9 cellular contexts compared by ENCODE assay signal in the genomic region with DNA sequence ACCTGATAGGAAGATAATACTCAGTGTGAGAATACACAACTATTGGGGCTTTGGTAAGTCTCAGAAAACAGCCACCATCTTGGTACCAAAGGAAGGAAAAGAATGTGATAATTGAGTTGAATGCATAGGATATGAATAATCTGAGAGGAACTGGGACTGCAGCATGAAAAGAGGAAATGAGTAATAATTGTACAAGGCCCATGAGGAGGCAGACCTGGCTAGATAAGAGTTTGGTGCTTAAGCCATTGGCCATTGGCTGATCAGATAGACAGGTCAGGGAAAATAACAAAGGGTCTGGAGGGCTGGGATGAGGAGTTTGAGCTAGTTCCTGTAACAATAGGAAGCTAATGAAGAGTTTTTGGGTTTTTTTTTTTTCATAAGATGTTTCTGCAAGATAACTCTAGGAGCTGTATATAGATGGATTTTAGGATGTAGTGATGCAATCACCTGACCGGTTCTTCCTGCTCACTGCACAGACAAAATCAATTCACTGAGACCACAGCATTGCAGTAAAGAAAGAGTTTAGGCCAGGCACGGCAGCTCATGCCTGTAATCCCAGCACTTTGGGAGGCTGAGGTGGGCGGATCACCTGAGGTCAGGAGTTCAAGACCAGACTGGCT. TPM values are rescaled to one million over a fixed set of nuclear protein-coding genes. Genes with fewer than 3 reads are reported as not detected.
A peak's percentile ranks its signal among the peaks of the same experiment; 100 is the strongest.
DNase-seq lines count a peak whose midpoint lies in the region; ATAC-seq and TF ChIP-seq lines count a peak whose summit lies in the region.
"Had no signal": no experiment of that assay in that cellular context is flagged by ENCODE, and none has a peak within 500 bp of the region (broad histone marks: within the 10 kb centered on the region; RNA-seq: fewer than 3 reads in every experiment).

No MANE protein-coding gene starts in this region.

- H3K27me3 Mint-ChIP-seq in T-helper 2 cell treated with Interferon-gamma antibody and Interleukin-4, amounts not matched to agents 5 μg/mL and 100 μg/mL, for 36 hours (ENCODE audit: low read depth): no peaks in the 10 kb centered on the region

- H3K9me3 ChIP-seq in A673 (ENCODE audit: low read depth, low read length, poor library complexity, severe bottlenecking) (no peaks in the 10 kb centered on the region), MG63 (no peaks in the 10 kb centered on the region), WERI-Rb-1 (ENCODE audit: severe bottlenecking) (peaks cover under 1% of the 10 kb centered on the region), left lung (no peaks in the 10 kb centered on the region)

- H3K4me3 Mint-ChIP-seq in T-helper 2 cell treated with Interferon-gamma antibody and Interleukin-4, amounts not matched to agents 5 μg/mL and 100 μg/mL, for 36 hours: peak overlapping the region; percentile 14

- H3K4me1 Mint-ChIP-seq in T-helper 2 cell treated with Interferon-gamma antibody and Interleukin-4, amounts not matched to agents 5 μg/mL and 100 μg/mL, for 36 hours (ENCODE audit: low read depth): peaks cover 12% of the 10 kb centered on the region

- TF ChIP-seq CTCF in A673 (conservative IDR thresholded peaks at IDR 0.05; ENCODE audit: low read depth, low read length) (no peak), WERI-Rb-1 (IDR thresholded peaks at IDR 0.05; ENCODE audit: low read depth, low read length) (no peak), left lung (IDR thresholded peaks at IDR 0.05) (no peak)

- H3K9me3 Mint-ChIP-seq in T-helper 2 cell treated with Interferon-gamma antibody and Interleukin-4, amounts not matched to agents 5 μg/mL and 100 μg/mL, for 36 hours: peaks cover 11% of the 10 kb centered on the region

- H3K36me3 ChIP-seq in A673 (ENCODE audit: insufficient read depth, low read length, poor library complexity, severe bottlenecking) (no peaks in the 10 kb centered on the region), MG63 (no peaks in the 10 kb centered on the region), WERI-Rb-1 (no peaks in the 10 kb centered on the region), left lung (no peaks in the 10 kb centered on the region)

- H3K27ac ChIP-seq in A673 (ENCODE audit: low read depth, low read length, poor library complexity, severe bottlenecking) (no peak overlapping the region), WERI-Rb-1 (no peak overlapping the region), left lung (no peak overlapping the region)

- intact Hi-C loops in A673 (cut with micrococcal nuclease; ENCODE audit: unreplicated experiment) (no loop called here), left lung (cut with DNase I) (no loop called here)

- peak overlapping the region; percentile 18 for H3K27ac Mint-ChIP-seq in T-helper 2 cell treated with Interferon-gamma antibody and Interleukin-4, amounts not matched to agents 5 μg/mL and 100 μg/mL, for 36 hours

- CTCF ChIA-PET in A673 (lab: Charles Lee): no interaction called here

- POLR2A ChIA-PET in A673 (lab: Charles Lee; ENCODE audit: low non-redundant PET): no interaction called here

- H3K4me3 ChIP-seq in A673 (ENCODE audit: low read depth, low read length, poor library complexity, severe bottlenecking) (no peak overlapping the region), MG63 (no peak overlapping the region), WERI-Rb-1 (ENCODE audit: low read depth, low read length) (no peak overlapping the region), left lung (no peak overlapping the region)

- H3K4me1 ChIP-seq in A673 (ENCODE audit: insufficient read depth, low read length, poor library complexity, severe bottlenecking) (no peaks in the 10 kb centered on the region), left lung (no peaks in the 10 kb centered on the region)

- peaks cover 3% of the 10 kb centered on the region for H3K36me3 Mint-ChIP-seq in T-helper 2 cell treated with Interferon-gamma antibody and Interleukin-4, amounts not matched to agents 5 μg/mL and 100 μg/mL, for 36 hours (ENCODE audit: low read depth)

- H3K27me3 ChIP-seq in A673 (replicated peaks; ENCODE audit: insufficient read depth, low read depth, low read length, poor library complexity) (no peaks in the 10 kb centered on the region), MG63 (no peaks in the 10 kb centered on the region), WERI-Rb-1 (ENCODE audit: insufficient read depth, low read depth, severe bottlenecking) (peaks cover 6% of the 10 kb centered on the region), left lung (no peaks in the 10 kb centered on the region)

- DNase-seq in A673 (ENCODE audit: low spot score) (peak; percentile 12), GM19240 (ENCODE audit: insufficient read length, low spot score) (peak; percentile 14), MG63 (no peak), WERI-Rb-1 (no peak), NCI-H82 treated with DMSO at 0.1 percent for 48 hours (lab: John Stamatoyannopoulos, UW; ENCODE audit: unreplicated experiment) (no peak), left lung (no peak)
- peak; percentile 3 for DNase-seq in T-helper 2 cell treated with Interferon-gamma antibody and Interleukin-4, amounts not matched to agents 5 μg/mL and 100 μg/mL, for 36 hours (ENCODE audit: low spot score)
- DNase-seq: DND-41 had no signal

- BruUV-seq in A673 (replicated peaks; lab: Mats Ljungman, UMichigan): no TSS peak

- ATAC-seq in HG03175 (IDR thresholded peaks at IDR 0.05; ENCODE audit: unreplicated experiment) (peak; percentile 96), left lung (no peak)

RNA-seq across cellular contexts. Expression of a gene that starts 5.3 kb away (rescaled TPM):
- total RNA-seq in A673 (2021) (20.8 and 21.3 TPM in 2 replicates), left lung (10 to 100 TPM; 12.5 to 19.5 TPM)
- 21.9 and 27.7 TPM in 2 replicates for total RNA-seq in MG63 (2014; rRNA removed; shearing (Covaris generic); ENCODE audit: low replicate concordance)

RNA-seq across cellular contexts. Expression of a gene that starts 21.5 kb away (rescaled TPM):
- total RNA-seq in A673 (2021): 0.21 and 0.31 TPM in 2 replicates
- 0.23 and 0.57 TPM in 2 replicates for total RNA-seq in MG63 (2014; rRNA removed; shearing (Covaris generic); ENCODE audit: low replicate concordance)
- 1 to 10 TPM; 1.2 to 1.6 TPM for total RNA-seq in left lung

RNA-seq across cellular contexts. Expression of a gene that starts 40.8 kb away (rescaled TPM):
- total RNA-seq in A673 (2021) (34.8 and 40.9 TPM in 2 replicates), left lung (1 to 10 TPM; 3.5 to 5.2 TPM)
- 21.9 and 24.4 TPM in 2 replicates for total RNA-seq in MG63 (2014; rRNA removed; shearing (Covaris generic); ENCODE audit: low replicate concordance)

Comparison
In these comparisons a context has a peak if more than half of its experiments do, and no peak if none do; other contexts are left out.
1. DNase-seq: peak in A673 (single experiment), GM19240 (single experiment) and T-helper 2 cell treated with Interferon-gamma antibody and Interleukin-4, amounts not matched to agents 5 μg/mL and 100 μg/mL, for 36 hours (single experiment); none in MG63 (single experiment), WERI-Rb-1 (single experiment), NCI-H82 treated with DMSO at 0.1 percent for 48 hours (single experiment) and left lung (0 of 2).